ENCODE assay signal across 13 cellular contexts in genomic region chr20:46572181-46572580, GRCh38. TPM values are rescaled to one million over a fixed set of nuclear protein-coding genes. Genes with fewer than 3 reads are reported as not detected.
DNase-seq lines count a peak whose midpoint lies in the region; ATAC-seq lines count a peak whose summit lies in the region.
"Had no signal": no experiment of that assay in that cellular context is flagged by ENCODE, and none has a peak within 500 bp of the region (broad histone marks: within the 10 kb centered on the region; RNA-seq: fewer than 3 reads in every experiment).

No MANE protein-coding gene starts in this region.

- peaks cover 7 to 11% (median 10%) of the 10 kb centered on the region in 3 donors for H3K27me3 Mint-ChIP-seq in immature natural killer cell (ENCODE audit: low read depth in 3 of 3)
- peaks cover 24% of the 10 kb centered on the region for H3K27me3 Mint-ChIP-seq in T-helper 2 cell treated with Interferon-gamma antibody and Interleukin-4, amounts not matched to agents 5 μg/mL and 100 μg/mL, for 36 hours (ENCODE audit: low read depth)

- H3K4me1 Mint-ChIP-seq in immature natural killer cell: no peaks in the 10 kb centered on the region
- peaks cover 3% of the 10 kb centered on the region for H3K4me1 Mint-ChIP-seq in T-helper 2 cell treated with Interferon-gamma antibody and Interleukin-4, amounts not matched to agents 5 μg/mL and 100 μg/mL, for 36 hours (ENCODE audit: low read depth)

- H3K27ac Mint-ChIP-seq in immature natural killer cell: no peak overlapping the region
- no peak overlapping the region for H3K27ac Mint-ChIP-seq in T-helper 2 cell treated with Interferon-gamma antibody and Interleukin-4, amounts not matched to agents 5 μg/mL and 100 μg/mL, for 36 hours

- H3K36me3 ChIP-seq in MG63: no peaks in the 10 kb centered on the region

- WGBS in right cardiac atrium: 23% methylated on average over 7 of the region's 7 CpGs

- peaks cover 7% of the 10 kb centered on the region for H3K4me1 ChIP-seq in right cardiac atrium (ENCODE audit: control insufficient read depth, insufficient read depth, low read length)

- DNase-seq in MG63: peak; percentile 20
- DNase-seq in right cardiac atrium: peak; percentile 40 to 85 (median 76)
- DNase-seq in sciatic nerve (ENCODE audit: low spot score): peak; percentile 75
- no peak for DNase-seq in immature natural killer cell
- no peak for DNase-seq in T-helper 2 cell treated with Interferon-gamma antibody and Interleukin-4, amounts not matched to agents 5 μg/mL and 100 μg/mL, for 36 hours (ENCODE audit: low spot score)
- no peak for DNase-seq in mesenteric fat pad (ENCODE audit: low spot score)
- DNase-seq: Kasumi-1; NCI-H2227 treated with DMSO at 0.1 percent for 48 hours; RPMI8226; stimulated activated CD4-positive, alpha-beta T cell treated with anti-CD3 and anti-CD28 coated beads, Interleukin-1b, Interleukin-23, amount 100 ng/mL, for 48 hours had no signal

- H3K27ac ChIP-seq in angular gyrus (ENCODE audit: low read depth, low read length): peak overlapping the region; percentile 98
- H3K27ac ChIP-seq in right cardiac atrium (ENCODE audit: low read length): no peak overlapping the region

- intact Hi-C loops in right cardiac atrium (cut with DNase I) (loop anchor here in 1 of 4 donors (5.0 kb wide), 1 partner anchor 110 kb away; no protein-coding TSS in a partner anchor), sciatic nerve (cut with DNase I) (no loop called here)

- no peaks in the 10 kb centered on the region for H3K36me3 Mint-ChIP-seq in immature natural killer cell
- H3K36me3 Mint-ChIP-seq in T-helper 2 cell treated with Interferon-gamma antibody and Interleukin-4, amounts not matched to agents 5 μg/mL and 100 μg/mL, for 36 hours (ENCODE audit: low read depth): no peaks in the 10 kb centered on the region

- no peaks in the 10 kb centered on the region for H3K9me3 Mint-ChIP-seq in immature natural killer cell
- H3K9me3 Mint-ChIP-seq in T-helper 2 cell treated with Interferon-gamma antibody and Interleukin-4, amounts not matched to agents 5 μg/mL and 100 μg/mL, for 36 hours: no peaks in the 10 kb centered on the region

- ATAC-seq in right cardiac atrium (peak; percentile 52 to 67), sciatic nerve (peak; percentile 72), GM18511 (IDR thresholded peaks at IDR 0.05; ENCODE audit: unreplicated experiment) (no peak)

- H3K27me3 ChIP-seq in MG63: no peaks in the 10 kb centered on the region
- no peaks in the 10 kb centered on the region for H3K27me3 ChIP-seq in right cardiac atrium (ENCODE audit: control insufficient read depth, insufficient read depth)

- H3K4me3 Mint-ChIP-seq in immature natural killer cell: no peak overlapping the region
- H3K4me3 Mint-ChIP-seq in T-helper 2 cell treated with Interferon-gamma antibody and Interleukin-4, amounts not matched to agents 5 μg/mL and 100 μg/mL, for 36 hours: no peak overlapping the region

- H3K4me3 ChIP-seq in MG63 (no peak overlapping the region), right cardiac atrium (ENCODE audit: low read length) (no peak overlapping the region)

- H3K9me3 ChIP-seq in MG63 (no peaks in the 10 kb centered on the region), right cardiac atrium (ENCODE audit: control insufficient read depth, low read length) (no peaks in the 10 kb centered on the region)

RNA-seq across cellular contexts. Expression of gene OCSTAMP, which starts 21.7 kb away (rescaled TPM):
- total RNA-seq in MG63 (2014; rRNA removed; shearing (Covaris generic); ENCODE audit: low replicate concordance): not detected in 2 replicates
- total RNA-seq in right cardiac atrium (not detected), sciatic nerve (not detected), mesenteric fat pad (not detected)
- polyA plus RNA-seq in right cardiac atrium (not detected), immature natural killer cell (not detected)
- total RNA-seq: fibroblast of villous mesenchyme had no signal

RNA-seq across cellular contexts. Expression of gene ZNF334, which starts 58.8 kb away (rescaled TPM):
- total RNA-seq in MG63 (2014; rRNA removed; shearing (Covaris generic); ENCODE audit: low replicate concordance): 0.30 TPM in 1 of 2 replicates, not detected in the other
- total RNA-seq in right cardiac atrium (1 to 10 TPM; 1.1 to 3.2 (median 1.6) TPM), sciatic nerve (9.0 TPM), mesenteric fat pad (0.90 TPM)
- polyA plus RNA-seq in right cardiac atrium (1.1 TPM), immature natural killer cell (under 1 TPM in 1 of 3 donors, not detected in 2; 0.18 TPM)

Comparison
In these comparisons a context has a peak if more than half of its experiments do, and no peak if none do; other contexts are left out.
1. DNase-seq: peak in MG63 (single experiment), right cardiac atrium (3 of 3) and sciatic nerve (single experiment); none in immature natural killer cell (0 of 3), T-helper 2 cell treated with Interferon-gamma antibody and Interleukin-4, amounts not matched to agents 5 μg/mL and 100 μg/mL, for 36 hours (single experiment) and mesenteric fat pad (single experiment).